In the genomic region with DNA sequence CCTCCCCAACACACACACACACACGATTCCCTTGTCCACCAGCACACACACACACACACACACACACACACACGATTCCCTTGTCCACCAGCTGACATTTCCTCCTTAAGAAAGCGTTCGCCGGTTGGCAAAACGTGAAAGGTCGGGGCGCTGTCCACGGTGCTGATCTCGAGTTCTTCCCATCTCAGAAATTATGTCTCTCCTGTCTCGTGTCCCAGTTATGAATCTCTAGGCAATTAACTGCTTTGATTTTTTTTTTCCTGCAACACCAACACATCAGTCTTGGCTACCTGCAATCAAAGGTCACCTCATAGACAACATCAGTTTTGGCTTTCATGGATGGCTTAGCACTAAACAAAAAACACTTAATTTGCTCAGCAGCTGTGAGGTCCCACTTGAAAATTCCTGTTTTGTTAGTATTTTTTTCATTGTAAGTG, we compare ENCODE assay signal across 2 cellular contexts.
TF ChIP-seq lines count a peak whose summit lies in the region.

No MANE protein-coding gene starts in this region.

TF ChIP-seq in SK-N-SH, 30 proteins besides CTCF, POLR2A, EP300 and RAD21:
- TF ChIP-seq, protein P1, sequence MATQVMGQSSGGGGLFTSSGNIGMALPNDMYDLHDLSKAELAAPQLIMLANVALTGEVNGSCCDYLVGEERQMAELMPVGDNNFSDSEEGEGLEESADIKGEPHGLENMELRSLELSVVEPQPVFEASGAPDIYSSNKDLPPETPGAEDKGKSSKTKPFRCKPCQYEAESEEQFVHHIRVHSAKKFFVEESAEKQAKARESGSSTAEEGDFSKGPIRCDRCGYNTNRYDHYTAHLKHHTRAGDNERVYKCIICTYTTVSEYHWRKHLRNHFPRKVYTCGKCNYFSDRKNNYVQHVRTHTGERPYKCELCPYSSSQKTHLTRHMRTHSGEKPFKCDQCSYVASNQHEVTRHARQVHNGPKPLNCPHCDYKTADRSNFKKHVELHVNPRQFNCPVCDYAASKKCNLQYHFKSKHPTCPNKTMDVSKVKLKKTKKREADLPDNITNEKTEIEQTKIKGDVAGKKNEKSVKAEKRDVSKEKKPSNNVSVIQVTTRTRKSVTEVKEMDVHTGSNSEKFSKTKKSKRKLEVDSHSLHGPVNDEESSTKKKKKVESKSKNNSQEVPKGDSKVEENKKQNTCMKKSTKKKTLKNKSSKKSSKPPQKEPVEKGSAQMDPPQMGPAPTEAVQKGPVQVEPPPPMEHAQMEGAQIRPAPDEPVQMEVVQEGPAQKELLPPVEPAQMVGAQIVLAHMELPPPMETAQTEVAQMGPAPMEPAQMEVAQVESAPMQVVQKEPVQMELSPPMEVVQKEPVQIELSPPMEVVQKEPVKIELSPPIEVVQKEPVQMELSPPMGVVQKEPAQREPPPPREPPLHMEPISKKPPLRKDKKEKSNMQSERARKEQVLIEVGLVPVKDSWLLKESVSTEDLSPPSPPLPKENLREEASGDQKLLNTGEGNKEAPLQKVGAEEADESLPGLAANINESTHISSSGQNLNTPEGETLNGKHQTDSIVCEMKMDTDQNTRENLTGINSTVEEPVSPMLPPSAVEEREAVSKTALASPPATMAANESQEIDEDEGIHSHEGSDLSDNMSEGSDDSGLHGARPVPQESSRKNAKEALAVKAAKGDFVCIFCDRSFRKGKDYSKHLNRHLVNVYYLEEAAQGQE (IDR thresholded peaks at IDR 0.05; ENCODE audit: low read depth, low read length), result peak; percentile 99
- no peak for TF ChIP-seq NRF1 (IDR thresholded peaks at IDR 0.05; ENCODE audit: low read depth, low read length)

TF ChIP-seq in K562, 482 proteins besides CTCF, POLR2A, EP300 and RAD21:
- TF ChIP-seq LEF1 (IDR thresholded peaks at IDR 0.05) (no peak), KLF16 (IDR thresholded peaks at IDR 0.05) (no peak), ZNF766 (CRISPR knock-in tag; conservative IDR thresholded peaks at IDR 0.05) (0 out of 2 replicates have a peak, but pooled peaks have one; percentile 26), PRMT5 (CRISPR knock-in tag; IDR thresholded peaks at IDR 0.05) (0 out of 2 replicates have a peak, but pooled peaks have one; percentile 48), EHMT2 (IDR thresholded peaks at IDR 0.05) (peak; percentile 99), SNIP1 (IDR thresholded peaks at IDR 0.05; ENCODE audit: low read depth) (0 out of 2 replicates have a peak, but pooled peaks have one; percentile 35), HDAC1 (IDR thresholded peaks at IDR 0.05) (peak in 1 of 2 experiments; percentile 50; a peak in 1 of 4 replicates), NR2C2 (CRISPR knock-in tag; IDR thresholded peaks at IDR 0.05) (peak; percentile 44; the same call in 1 of the 2 replicates), NR2C2 (tag; IDR thresholded peaks at IDR 0.05) (no peak), NCOA1 (IDR thresholded peaks at IDR 0.05; ENCODE audit: low read depth) (peak; percentile 66; the same call in 1 of the 2 replicates), RCOR1 (IDR thresholded peaks at IDR 0.05; ENCODE audit: borderline replicate concordance in 1 of 2, low read depth in 2 of 2, low read length in 2 of 2) (0 out of 4 replicates have a peak, but pooled peaks of 1 of the 2 experiments have one; percentile 29), NR4A1 (CRISPR knock-in tag; IDR thresholded peaks at IDR 0.05) (no peak), NR4A1 (tag; IDR thresholded peaks at IDR 0.05) (no peak), MIER1 (IDR thresholded peaks at IDR 0.05; ENCODE audit: low read depth) (peak; percentile 97), HNRNPL (IDR thresholded peaks at IDR 0.05; ENCODE audit: low read depth, low read length) (no peak), HDAC2 (IDR thresholded peaks at IDR 0.05) (0 out of 2 replicates have a peak, but pooled peaks have one; percentile 22), TEAD1 (CRISPR knock-in tag; IDR thresholded peaks at IDR 0.05) (peak in 1 of 2 experiments; percentile 28; a peak in 1 of 4 replicates), SUPT5H (IDR thresholded peaks at IDR 0.05) (no peak), ZNF212 (CRISPR knock-in tag; IDR thresholded peaks at IDR 0.05) (no peak)
- TF ChIP-seq, protein P2, sequence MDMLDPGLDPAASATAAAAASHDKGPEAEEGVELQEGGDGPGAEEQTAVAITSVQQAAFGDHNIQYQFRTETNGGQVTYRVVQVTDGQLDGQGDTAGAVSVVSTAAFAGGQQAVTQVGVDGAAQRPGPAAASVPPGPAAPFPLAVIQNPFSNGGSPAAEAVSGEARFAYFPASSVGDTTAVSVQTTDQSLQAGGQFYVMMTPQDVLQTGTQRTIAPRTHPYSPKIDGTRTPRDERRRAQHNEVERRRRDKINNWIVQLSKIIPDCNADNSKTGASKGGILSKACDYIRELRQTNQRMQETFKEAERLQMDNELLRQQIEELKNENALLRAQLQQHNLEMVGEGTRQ (CRISPR knock-in tag; IDR thresholded peaks at IDR 0.05), result no peak
- TF ChIP-seq, protein P3, sequence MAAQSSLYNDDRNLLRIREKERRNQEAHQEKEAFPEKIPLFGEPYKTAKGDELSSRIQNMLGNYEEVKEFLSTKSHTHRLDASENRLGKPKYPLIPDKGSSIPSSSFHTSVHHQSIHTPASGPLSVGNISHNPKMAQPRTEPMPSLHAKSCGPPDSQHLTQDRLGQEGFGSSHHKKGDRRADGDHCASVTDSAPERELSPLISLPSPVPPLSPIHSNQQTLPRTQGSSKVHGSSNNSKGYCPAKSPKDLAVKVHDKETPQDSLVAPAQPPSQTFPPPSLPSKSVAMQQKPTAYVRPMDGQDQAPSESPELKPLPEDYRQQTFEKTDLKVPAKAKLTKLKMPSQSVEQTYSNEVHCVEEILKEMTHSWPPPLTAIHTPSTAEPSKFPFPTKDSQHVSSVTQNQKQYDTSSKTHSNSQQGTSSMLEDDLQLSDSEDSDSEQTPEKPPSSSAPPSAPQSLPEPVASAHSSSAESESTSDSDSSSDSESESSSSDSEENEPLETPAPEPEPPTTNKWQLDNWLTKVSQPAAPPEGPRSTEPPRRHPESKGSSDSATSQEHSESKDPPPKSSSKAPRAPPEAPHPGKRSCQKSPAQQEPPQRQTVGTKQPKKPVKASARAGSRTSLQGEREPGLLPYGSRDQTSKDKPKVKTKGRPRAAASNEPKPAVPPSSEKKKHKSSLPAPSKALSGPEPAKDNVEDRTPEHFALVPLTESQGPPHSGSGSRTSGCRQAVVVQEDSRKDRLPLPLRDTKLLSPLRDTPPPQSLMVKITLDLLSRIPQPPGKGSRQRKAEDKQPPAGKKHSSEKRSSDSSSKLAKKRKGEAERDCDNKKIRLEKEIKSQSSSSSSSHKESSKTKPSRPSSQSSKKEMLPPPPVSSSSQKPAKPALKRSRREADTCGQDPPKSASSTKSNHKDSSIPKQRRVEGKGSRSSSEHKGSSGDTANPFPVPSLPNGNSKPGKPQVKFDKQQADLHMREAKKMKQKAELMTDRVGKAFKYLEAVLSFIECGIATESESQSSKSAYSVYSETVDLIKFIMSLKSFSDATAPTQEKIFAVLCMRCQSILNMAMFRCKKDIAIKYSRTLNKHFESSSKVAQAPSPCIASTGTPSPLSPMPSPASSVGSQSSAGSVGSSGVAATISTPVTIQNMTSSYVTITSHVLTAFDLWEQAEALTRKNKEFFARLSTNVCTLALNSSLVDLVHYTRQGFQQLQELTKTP (IDR thresholded peaks at IDR 0.05; ENCODE audit: low read depth in 1 of 2, partially characterized antibody in 2 of 2), result peak in 1 of 2 experiments; percentile 73
- TF ChIP-seq, protein P4, sequence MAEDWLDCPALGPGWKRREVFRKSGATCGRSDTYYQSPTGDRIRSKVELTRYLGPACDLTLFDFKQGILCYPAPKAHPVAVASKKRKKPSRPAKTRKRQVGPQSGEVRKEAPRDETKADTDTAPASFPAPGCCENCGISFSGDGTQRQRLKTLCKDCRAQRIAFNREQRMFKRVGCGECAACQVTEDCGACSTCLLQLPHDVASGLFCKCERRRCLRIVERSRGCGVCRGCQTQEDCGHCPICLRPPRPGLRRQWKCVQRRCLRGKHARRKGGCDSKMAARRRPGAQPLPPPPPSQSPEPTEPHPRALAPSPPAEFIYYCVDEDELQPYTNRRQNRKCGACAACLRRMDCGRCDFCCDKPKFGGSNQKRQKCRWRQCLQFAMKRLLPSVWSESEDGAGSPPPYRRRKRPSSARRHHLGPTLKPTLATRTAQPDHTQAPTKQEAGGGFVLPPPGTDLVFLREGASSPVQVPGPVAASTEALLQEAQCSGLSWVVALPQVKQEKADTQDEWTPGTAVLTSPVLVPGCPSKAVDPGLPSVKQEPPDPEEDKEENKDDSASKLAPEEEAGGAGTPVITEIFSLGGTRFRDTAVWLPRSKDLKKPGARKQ (CRISPR knock-in tag; IDR thresholded peaks at IDR 0.05), result peak; percentile 33; the same call in 1 of the 2 replicates
- TF ChIP-seq, protein P5, sequence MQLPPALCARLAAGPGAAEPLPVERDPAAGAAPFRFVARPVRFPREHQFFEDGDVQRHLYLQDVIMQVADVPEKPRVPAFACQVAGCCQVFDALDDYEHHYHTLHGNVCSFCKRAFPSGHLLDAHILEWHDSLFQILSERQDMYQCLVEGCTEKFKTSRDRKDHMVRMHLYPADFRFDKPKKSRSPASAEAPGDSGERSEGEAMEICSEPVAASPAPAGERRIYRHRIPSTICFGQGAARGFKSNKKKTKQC (CRISPR knock-in tag; IDR thresholded peaks at IDR 0.05), result 0 out of 2 replicates have a peak, but pooled peaks have one; percentile 52
- TF ChIP-seq, protein P1 (CRISPR knock-in tag; IDR thresholded peaks at IDR 0.05; ENCODE audit: low read depth), result peak; percentile 94
